ENCODE assay signal across 1 cellular context in the genomic region with DNA sequence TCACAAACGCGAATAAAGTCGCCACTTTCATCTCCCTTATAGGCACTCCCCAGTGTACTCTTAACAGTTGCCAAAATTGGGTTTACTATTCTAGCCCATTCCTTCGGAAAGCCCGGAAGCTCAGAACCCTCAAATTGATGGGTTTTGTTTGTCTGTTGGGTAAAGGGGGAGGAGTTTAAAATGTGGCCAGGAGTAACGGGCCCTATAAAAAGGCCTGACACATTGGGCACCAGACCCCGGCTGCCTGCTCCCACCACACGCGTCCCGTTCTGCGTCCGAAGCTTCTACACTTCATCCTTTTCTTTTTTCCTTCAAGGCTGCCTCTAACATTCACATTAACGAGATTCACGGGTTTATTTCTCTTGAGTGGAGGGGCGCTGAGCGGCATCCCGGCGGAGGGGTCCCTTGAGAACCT.
TF ChIP-seq lines count a peak whose summit lies in the region.

No MANE protein-coding gene starts in this region.

TF ChIP-seq in H1, 55 proteins besides CTCF, POLR2A, EP300 and RAD21:
- TF ChIP-seq KDM1A (IDR thresholded peaks at IDR 0.05; ENCODE audit: borderline replicate concordance, low read length) (peak; percentile 98), JUN (IDR thresholded peaks at IDR 0.05; ENCODE audit: low read depth, low read length) (no peak), GABPA (IDR thresholded peaks at IDR 0.05; ENCODE audit: borderline replicate concordance, insufficient read depth, low read length) (no peak), HDAC2 (IDR thresholded peaks at IDR 0.05; ENCODE audit: borderline replicate concordance in 1 of 2, low read depth in 2 of 2, low read length in 2 of 2) (no peak), FOSL1 (IDR thresholded peaks at IDR 0.05; ENCODE audit: insufficient read depth, low read depth, low read length) (no peak), POU5F1 (IDR thresholded peaks at IDR 0.05; ENCODE audit: low read depth, low read length) (no peak), SIN3A (conservative IDR thresholded peaks at IDR 0.05 in 1 of 2, IDR thresholded peaks at IDR 0.05 in 1 of 2; ENCODE audit: low read depth in 1 of 2, low read length in 2 of 2) (no peak), TCF12 (IDR thresholded peaks at IDR 0.05; ENCODE audit: low read depth, low read length) (no peak)
